30 cellular contexts compared by ENCODE assay signal in genomic region chr1:204154525-204155255, GRCh38. TPM values are rescaled to one million over a fixed set of nuclear protein-coding genes. Genes with fewer than 3 reads are reported as not detected.
DNase-seq lines count a peak whose midpoint lies in the region; ATAC-seq, FAIRE-seq and TF ChIP-seq lines count a peak whose summit lies in the region.
"Had no signal": no experiment of that assay in that cellular context is flagged by ENCODE, and none has a peak within 500 bp of the region (broad histone marks: within the 10 kb centered on the region; RNA-seq: fewer than 3 reads in every experiment).

No MANE protein-coding gene starts in this region.

- intact Hi-C loops in transverse colon (cut with DNase I; ENCODE audit: low total_unique reads): no loop called here

- no peaks in the 10 kb centered on the region for H3K9me3 Mint-ChIP-seq in neural progenitor cell
- H3K9me3 Mint-ChIP-seq: activated naive CD4-positive, alpha-beta T cell treated with anti-CD3 and anti-CD28 coated beads for 36 hours had no signal

- DNase-seq in COLO668 (lab: John Stamatoyannopoulos, UW; ENCODE audit: unreplicated experiment): peak; percentile 39
- peak; percentile 75 for DNase-seq in HPDE6-E6E7 (ENCODE audit: extremely low spot score)
- peak; percentile 97 for DNase-seq in bronchial epithelial cell (ENCODE audit: low read depth)
- no peak for DNase-seq in neural progenitor cell (ENCODE audit: low spot score)
- no peak for DNase-seq in NCI-H524 treated with DMSO at 0.1 percent for 48 hours (lab: John Stamatoyannopoulos, UW)
- DNase-seq in transverse colon: no peak
- DNase-seq in foreskin melanocyte: no peak
- DNase-seq: activated CD4-positive, alpha-beta T cell treated with anti-CD3 and anti-CD28 coated beads for 36 hours; activated naive CD4-positive, alpha-beta T cell treated with anti-CD3 and anti-CD28 coated beads for 36 hours; activated T-cell treated with anti-CD3 and anti-CD28 coated beads, Interleukin-2, amount 50 U/mL, for 48 hours; amniotic stem cell; Caco-2; caudate nucleus; dorsolateral prefrontal cortex; hypothalamus; NCI-H1105 treated with DMSO at 0.1 percent for 48 hours; NCI-H446; nucleus accumbens; retina; SJCRH30; stimulated activated CD4-positive, alpha-beta T cell treated with anti-CD3 and anti-CD28 coated beads, Interleukin-4, amount 100 ng/mL, for 1 hour; stimulated activated naive CD4-positive, alpha-beta T cell treated with Interleukin-2 at 50 U/mL for 16 hours; T-helper 1 cell; tibial artery had no signal

- H3K36me3 ChIP-seq in bronchial epithelial cell (ENCODE audit: control insufficient read depth, insufficient read depth, low read length): no peaks in the 10 kb centered on the region
- H3K36me3 ChIP-seq in neural progenitor cell: no peaks in the 10 kb centered on the region
- H3K36me3 ChIP-seq in transverse colon: no peaks in the 10 kb centered on the region
- H3K36me3 ChIP-seq: gastroesophageal sphincter, SJCRH30, tibial artery had no signal

- no peak overlapping the region for H2AFZ ChIP-seq in neural progenitor cell (replicated peaks)

- no peaks in the 10 kb centered on the region for H3K27me3 ChIP-seq in bronchial epithelial cell (ENCODE audit: control insufficient read depth, insufficient read depth, low read length)
- H3K27me3 ChIP-seq in neural progenitor cell: peaks cover 45% of the 10 kb centered on the region
- H3K27me3 ChIP-seq in transverse colon: peaks cover 29% of the 10 kb centered on the region
- H3K27me3 ChIP-seq: dorsolateral prefrontal cortex, SJCRH30 had no signal

- no peak overlapping the region for H3K27ac Mint-ChIP-seq in neural progenitor cell
- H3K27ac Mint-ChIP-seq: activated CD4-positive, alpha-beta T cell treated with anti-CD3 and anti-CD28 coated beads for 36 hours; activated naive CD4-positive, alpha-beta T cell treated with anti-CD3 and anti-CD28 coated beads for 36 hours had no signal

- peaks cover 5% of the 10 kb centered on the region for H3K4me1 ChIP-seq in neural progenitor cell
- H3K4me1 ChIP-seq in transverse colon: peaks cover 5 to 9% (median 6%) of the 10 kb centered on the region in 4 donors
- H3K4me1 ChIP-seq: SJCRH30 had no signal

- H3K4me3 Mint-ChIP-seq in neural progenitor cell: peak overlapping the region; percentile 15
- H3K4me3 Mint-ChIP-seq: activated CD4-positive, alpha-beta T cell treated with anti-CD3 and anti-CD28 coated beads for 36 hours; activated naive CD4-positive, alpha-beta T cell treated with anti-CD3 and anti-CD28 coated beads for 36 hours had no signal

- no peak for TF ChIP-seq POLR2A in transverse colon (IDR thresholded peaks at IDR 0.05)

- 90% methylated on average over 15 of the region's 15 CpGs; no CpG with 5 or more reads in 1 of the 2 donors for WGBS in transverse colon (ENCODE audit: low coverage in 1 of 2), 2 donors

- no peaks in the 10 kb centered on the region for H3K79me2 ChIP-seq in neural progenitor cell (ENCODE audit: low read depth)

- TF ChIP-seq CTCF in bronchial epithelial cell (IDR thresholded peaks at IDR 0.05; ENCODE audit: insufficient read depth, low read length, severe bottlenecking): no peak
- TF ChIP-seq CTCF in neural progenitor cell (IDR thresholded peaks at IDR 0.05): no peak
- no peak for TF ChIP-seq CTCF in transverse colon (IDR thresholded peaks at IDR 0.05)

- no peak for ATAC-seq in HG03442 (IDR thresholded peaks at IDR 0.05; ENCODE audit: unreplicated experiment)
- ATAC-seq: activated CD4-positive, alpha-beta T cell treated with anti-CD3 and anti-CD28 coated beads for 36 hours; gastroesophageal sphincter had no signal

- in situ Hi-C loops in transverse colon (cut with MboI; ENCODE audit: low pct_ligation_motif_present in 1 of 4, low pct_unique_long_range_greater_than_20kb in 1 of 4, low sequenced_read_pairs in 3 of 4): no loop called here

- H3K9me3 ChIP-seq in neural progenitor cell (ENCODE audit: low read depth): no peaks in the 10 kb centered on the region
- no peaks in the 10 kb centered on the region for H3K9me3 ChIP-seq in transverse colon
- H3K9me3 ChIP-seq: Caco-2, gastroesophageal sphincter, SJCRH30, tibial artery had no signal

- peaks cover 11% of the 10 kb centered on the region for H3F3A ChIP-seq in neural progenitor cell (ENCODE audit: low read depth)

- H4K20me1 ChIP-seq in neural progenitor cell (ENCODE audit: low read depth): peaks cover 6% of the 10 kb centered on the region

- no peak overlapping the region for H3K4me2 ChIP-seq in neural progenitor cell
- H3K4me2 ChIP-seq: smooth muscle cell had no signal

- H3K27ac ChIP-seq in neural progenitor cell: no peak overlapping the region
- no peak overlapping the region for H3K27ac ChIP-seq in transverse colon
- H3K27ac ChIP-seq: dorsolateral prefrontal cortex, gastroesophageal sphincter, SJCRH30, tibial artery had no signal

- TF ChIP-seq EP300 in transverse colon (IDR thresholded peaks at IDR 0.05; ENCODE audit: low read depth): no peak

- H3K36me3 Mint-ChIP-seq in neural progenitor cell: no peaks in the 10 kb centered on the region

- peak; percentile 100 for FAIRE-seq in bronchial epithelial cell (lab: Jason Lieb, UNC)
- FAIRE-seq: TTC549 had no signal

- H3K4me3 ChIP-seq in bronchial epithelial cell (ENCODE audit: low read depth, low read length): no peak overlapping the region
- H3K4me3 ChIP-seq in neural progenitor cell: no peak overlapping the region
- H3K4me3 ChIP-seq in transverse colon: no peak overlapping the region
- H3K4me3 ChIP-seq: dorsolateral prefrontal cortex, gastroesophageal sphincter, lung, SJCRH30, smooth muscle cell, tibial artery had no signal

- peaks cover 20% of the 10 kb centered on the region for H3K27me3 Mint-ChIP-seq in neural progenitor cell (ENCODE audit: insufficient read depth, low read depth)
- H3K27me3 Mint-ChIP-seq: activated CD4-positive, alpha-beta T cell treated with anti-CD3 and anti-CD28 coated beads for 36 hours had no signal

- no peak overlapping the region for H3K9ac ChIP-seq in neural progenitor cell

- peaks cover 19% of the 10 kb centered on the region for H3K4me1 Mint-ChIP-seq in neural progenitor cell

RNA-seq across cellular contexts. Expression of gene ETNK2, which starts 2.8 kb away (rescaled TPM):
- total RNA-seq in bronchial epithelial cell: 58.7 and 70.4 TPM in 2 replicates
- 5.3 and 17.6 TPM in 2 replicates for total RNA-seq in neural progenitor cell (ENCODE audit: low replicate concordance)
- total RNA-seq in transverse colon: 1 to 10 TPM in 3 of 4 donors, not detected in 1; 1.9 to 3.7 (median 3.3) TPM

RNA-seq across cellular contexts. Expression of gene REN, which starts 11.4 kb away (rescaled TPM):
- 0.26 TPM in 2 replicates for total RNA-seq in bronchial epithelial cell
- not detected in 2 replicates for total RNA-seq in neural progenitor cell (ENCODE audit: low replicate concordance)
- 1 to 10 TPM in 1 of 4 donors, not detected in 3; 2.7 TPM for total RNA-seq in transverse colon
- total RNA-seq: activated CD4-positive, alpha-beta T cell treated with anti-CD3 and anti-CD28 coated beads for 36 hours; activated naive CD4-positive, alpha-beta T cell treated with anti-CD3 and anti-CD28 coated beads for 36 hours; Caco-2; gastroesophageal sphincter; LHCN-M2; SJCRH30; smooth muscle cell had no signal

RNA-seq across cellular contexts. Expression of gene KISS1, which starts 41.6 kb away (rescaled TPM):
- total RNA-seq in bronchial epithelial cell: not detected in 2 replicates
- not detected in 2 replicates for total RNA-seq in neural progenitor cell (ENCODE audit: low replicate concordance)
- not detected for total RNA-seq in transverse colon
- total RNA-seq: activated CD4-positive, alpha-beta T cell treated with anti-CD3 and anti-CD28 coated beads for 36 hours; activated naive CD4-positive, alpha-beta T cell treated with anti-CD3 and anti-CD28 coated beads for 36 hours; gastroesophageal sphincter; LHCN-M2; lung; SJCRH30 had no signal

RNA-seq across cellular contexts. Expression of gene GOLT1A, which starts 59.1 kb away (rescaled TPM):
- total RNA-seq in bronchial epithelial cell: 1.2 and 1.8 TPM in 2 replicates
- total RNA-seq in neural progenitor cell (ENCODE audit: low replicate concordance): 1.2 TPM in 1 of 2 replicates, not detected in the other
- total RNA-seq in transverse colon: 10 to 100 TPM in 1 of 4 donors, 1 to 10 TPM in 1, not detected in 2; 9.7 to 13.8 TPM
- total RNA-seq: activated naive CD4-positive, alpha-beta T cell treated with anti-CD3 and anti-CD28 coated beads for 36 hours; LHCN-M2; SJCRH30 had no signal

Comparison
In these comparisons a context has a peak if more than half of its experiments do, and no peak if none do; other contexts are left out.
1. DNase-seq: peak in COLO668 (single experiment), HPDE6-E6E7 (single experiment) and bronchial epithelial cell (single experiment); none in neural progenitor cell (single experiment), NCI-H524 treated with DMSO at 0.1 percent for 48 hours (single experiment), transverse colon (single experiment) and foreskin melanocyte (single experiment).